Comparison of ENCODE assay signal across 1 cellular context in genomic region chr6:111846511-111847409, GRCh38.
TF ChIP-seq lines count a peak whose summit lies in the region.

No MANE protein-coding gene starts in this region.

TF ChIP-seq in GM23338, 12 proteins besides CTCF, POLR2A, EP300 and RAD21 (continued from another document):
- no peak for TF ChIP-seq ZNF462 (CRISPR knock-in tag; IDR thresholded peaks at IDR 0.05)
- no peak for TF ChIP-seq ZNF331 (CRISPR knock-in tag; IDR thresholded peaks at IDR 0.05; ENCODE audit: low read depth)
- TF ChIP-seq STAT1 (IDR thresholded peaks at IDR 0.05; ENCODE audit: unreplicated experiment): no peak
- no peak for TF ChIP-seq ETS1 (IDR thresholded peaks at IDR 0.05)
- TF ChIP-seq ZNF114 (CRISPR knock-in tag; IDR thresholded peaks at IDR 0.05): no peak
- TF ChIP-seq REST (IDR thresholded peaks at IDR 0.05; ENCODE audit: unreplicated experiment): no peak
- TF ChIP-seq NANOG (IDR thresholded peaks at IDR 0.05; ENCODE audit: borderline replicate concordance): no peak
